In genomic region chr2:38643683-38644511, GRCh38 we compare ENCODE assay signal across 1 cellular context.
TF ChIP-seq lines count a peak whose summit lies in the region.
"Not testable (repeated sequence)": the region's sequence is repeated elsewhere in the genome, so short reads cannot be mapped to it uniquely, and the experiment has no call there.

No MANE protein-coding gene starts in this region.

TF ChIP-seq in HepG2, 621 proteins besides CTCF, POLR2A, EP300 and RAD21:
- TF ChIP-seq FOXP1 (IDR thresholded peaks at IDR 0.05): not testable (repeated sequence)
- TF ChIP-seq FOXP1 (CRISPR knock-in tag; IDR thresholded peaks at IDR 0.05): peak; percentile 29; the same call in 1 of the 2 replicates
- TF ChIP-seq CEBPG (CRISPR knock-in tag; IDR thresholded peaks at IDR 0.05): peak; percentile 20; the same call in 1 of the 2 replicates
TF ChIP-seq in HepG2: peak in this region for 2; not testable (repeated sequence) for 619.
